In genomic region chr12:121005346-121005815, GRCh38 we compare ENCODE assay signal across 9 cellular contexts. TPM values are rescaled to one million over a fixed set of nuclear protein-coding genes. Genes with fewer than 3 reads are reported as not detected.
DNase-seq lines count a peak whose midpoint lies in the region; ATAC-seq and TF ChIP-seq lines count a peak whose summit lies in the region.
"Had no signal": no experiment of that assay in that cellular context is flagged by ENCODE, and none has a peak within 500 bp of the region (broad histone marks: within the 10 kb centered on the region; RNA-seq: fewer than 3 reads in every experiment).

No MANE protein-coding gene starts in this region.

- ATAC-seq in CD4-positive, alpha-beta T cell (ENCODE audit: poor library complexity) = peak; percentile 66
- peak; percentile 73 for ATAC-seq in stimulated activated naive CD8-positive, alpha-beta T cell treated with anti-CD3 and anti-CD28 coated beads, Interleukin-15, amount 100 ng/mL, for 72 hours
- ATAC-seq in GM19452 (IDR thresholded peaks at IDR 0.05; ENCODE audit: unreplicated experiment) = no peak

- no peak overlapping the region for H3K27ac Mint-ChIP-seq in CD4-positive, alpha-beta T cell
- peak overlapping the region in 1 of 2 donors; percentile 92 for H3K27ac Mint-ChIP-seq in stimulated activated naive CD8-positive, alpha-beta T cell treated with anti-CD3 and anti-CD28 coated beads, Interleukin-15, amount 100 ng/mL, for 72 hours
- H3K27ac Mint-ChIP-seq: IgD-negative memory B cell had no signal

- H3K4me3 Mint-ChIP-seq in CD4-positive, alpha-beta T cell = no peak overlapping the region
- no peak overlapping the region for H3K4me3 Mint-ChIP-seq in stimulated activated naive CD8-positive, alpha-beta T cell treated with anti-CD3 and anti-CD28 coated beads, Interleukin-15, amount 100 ng/mL, for 72 hours
- H3K4me3 Mint-ChIP-seq: IgD-negative memory B cell had no signal

- H3K27me3 Mint-ChIP-seq in CD4-positive, alpha-beta T cell = no peaks in the 10 kb centered on the region
- H3K27me3 Mint-ChIP-seq in stimulated activated naive CD8-positive, alpha-beta T cell treated with anti-CD3 and anti-CD28 coated beads, Interleukin-15, amount 100 ng/mL, for 72 hours = no peaks in the 10 kb centered on the region
- H3K27me3 Mint-ChIP-seq: IgD-negative memory B cell had no signal

- no peaks in the 10 kb centered on the region for H3K9me3 Mint-ChIP-seq in CD4-positive, alpha-beta T cell
- no peaks in the 10 kb centered on the region for H3K9me3 Mint-ChIP-seq in stimulated activated naive CD8-positive, alpha-beta T cell treated with anti-CD3 and anti-CD28 coated beads, Interleukin-15, amount 100 ng/mL, for 72 hours
- H3K9me3 Mint-ChIP-seq: IgD-negative memory B cell had no signal

- H3K36me3 ChIP-seq in liver (ENCODE audit: control insufficient read depth in 4 of 4, insufficient read depth in 3 of 4, low read depth in 1 of 4, low read length in 3 of 4) = peaks cover 2 to 29% (median 15%) of the 10 kb centered on the region in 4 donors

- H3K4me1 ChIP-seq in liver (ENCODE audit: control insufficient read depth in 4 of 4, insufficient read depth in 4 of 4, low read length in 3 of 4) = peaks cover 0 to 6% (median 2%) of the 10 kb centered on the region in 4 donors

- no peak overlapping the region for H3K9ac ChIP-seq in liver (ENCODE audit: low read depth in 1 of 2, low read length in 2 of 2)

- H3K27ac ChIP-seq in CD4-positive, alpha-beta T cell (ENCODE audit: low read depth, low read length) = no peak overlapping the region
- no peak overlapping the region; the same call in 1 of the 2 replicates for H3K27ac ChIP-seq in RWPE1
- H3K27ac ChIP-seq in liver (ENCODE audit: low read depth in 1 of 2, low read length in 2 of 2) = no peak overlapping the region

- H3K36me3 Mint-ChIP-seq in CD4-positive, alpha-beta T cell (ENCODE audit: low read depth) = peaks cover 74% of the 10 kb centered on the region

- DNase-seq in CD4-positive, alpha-beta T cell = peak in 8 of 10 experiments; percentile 12 to 49 (median 26)
- DNase-seq in HEK293T (ENCODE audit: extremely low spot score) = peak; percentile 74
- DNase-seq in RWPE1 (ENCODE audit: low spot score) = no peak
- DNase-seq in amniotic epithelial cell (ENCODE audit: low read depth) = peak; percentile 56
- peak; percentile 62 to 66 for DNase-seq in stimulated activated naive CD8-positive, alpha-beta T cell treated with anti-CD3 and anti-CD28 coated beads, Interleukin-15, amount 100 ng/mL, for 72 hours
- DNase-seq in HK-2 (ENCODE audit: unreplicated experiment) = no peak

- WGBS in liver = 65% methylated on average over 9 of the region's 9 CpGs

- CTCF ChIA-PET in CD4-positive, alpha-beta T cell (lab: Charles Lee) = interaction anchor here (1.0 to 2.6 kb wide), 3 partner anchors 55 to 97 kb away, joined by 3 to 12 read pairs (median 9); no protein-coding TSS in a partner anchor
- CTCF ChIA-PET in HEK293T (lab: Yijun Ruan, JAX) (interaction anchor here (0.6 to 1.7 kb wide), 8 partner anchors 14 to 424 kb away, joined by 3 to 7 read pairs (median 4); partner anchors contain the start of genes HNF1A and POP5), RWPE1 (lab: Yijun Ruan, JAX) (interaction anchor here (0.5 to 0.8 kb wide), 3 partner anchors 30 to 241 kb away, joined by 3 to 6 read pairs (median 3); no protein-coding TSS in a partner anchor)

- H3K27me3 ChIP-seq in CD4-positive, alpha-beta T cell (ENCODE audit: control insufficient read depth, insufficient read depth, low read length) = no peaks in the 10 kb centered on the region
- H3K27me3 ChIP-seq in liver (ENCODE audit: control insufficient read depth in 4 of 4, insufficient read depth in 4 of 4, low read length in 3 of 4) = no peaks in the 10 kb centered on the region

- intact Hi-C loops in CD4-positive, alpha-beta T cell (cut with DNase I, micrococcal nuclease) = loop anchor here in 1 of 2 experiments (5.0 kb wide), 1 partner anchor 107 kb away; no protein-coding TSS in a partner anchor

- H3K4me1 Mint-ChIP-seq in CD4-positive, alpha-beta T cell (ENCODE audit: low read depth) = no peaks in the 10 kb centered on the region
- peaks cover 14% of the 10 kb centered on the region for H3K4me1 Mint-ChIP-seq in stimulated activated naive CD8-positive, alpha-beta T cell treated with anti-CD3 and anti-CD28 coated beads, Interleukin-15, amount 100 ng/mL, for 72 hours

- no peak overlapping the region for H3K4me3 ChIP-seq in liver (ENCODE audit: low read depth in 1 of 3, low read length in 3 of 3)

- peak; percentile 27 for TF ChIP-seq CTCF in CD4-positive, alpha-beta T cell (IDR thresholded peaks at IDR 0.05)
- peak; percentile 43 for TF ChIP-seq CTCF in RWPE1 (conservative IDR thresholded peaks at IDR 0.05; ENCODE audit: low read depth)
- TF ChIP-seq CTCF in liver (IDR thresholded peaks at IDR 0.05; ENCODE audit: low read depth, low read length, missing input control) = peak; percentile 62

- peak; percentile 64 to 86 for TF ChIP-seq RAD21 in liver (IDR thresholded peaks at IDR 0.05)

- H3K9me3 ChIP-seq in CD4-positive, alpha-beta T cell (ENCODE audit: control insufficient read depth, low read length) = no peaks in the 10 kb centered on the region
- H3K9me3 ChIP-seq in liver (ENCODE audit: control insufficient read depth in 4 of 4, low read length in 3 of 4) = no peaks in the 10 kb centered on the region

- POLR2A ChIA-PET in CD4-positive, alpha-beta T cell (lab: Charles Lee) = no interaction called here
- POLR2A ChIA-PET in HEK293T (lab: Yijun Ruan, JAX) (interaction anchor here (1.0 kb wide), 2 partner anchors 8 to 12 kb away, joined by 3 read pairs; no protein-coding TSS in a partner anchor), RWPE1 (lab: Yijun Ruan, JAX; ENCODE audit: low non-redundant PET) (no interaction called here)

TF ChIP-seq in HEK293T, 16 proteins besides CTCF, POLR2A, EP300 and RAD21:
- TF ChIP-seq SUZ12 (IDR thresholded peaks at IDR 0.05) = no peak
- no peak for TF ChIP-seq FOXM1 (IDR thresholded peaks at IDR 0.05; ENCODE audit: borderline replicate concordance)
- no peak for TF ChIP-seq ELF4 (IDR thresholded peaks at IDR 0.05)
- no peak for TF ChIP-seq L3MBTL2 (conservative IDR thresholded peaks at IDR 0.05)
- no peak for TF ChIP-seq ARNT (IDR thresholded peaks at IDR 0.05)
- no peak for TF ChIP-seq ZNF384 (IDR thresholded peaks at IDR 0.05)
- no peak for TF ChIP-seq CTBP1 (IDR thresholded peaks at IDR 0.05; ENCODE audit: borderline replicate concordance)
- TF ChIP-seq LEF1 (IDR thresholded peaks at IDR 0.05; ENCODE audit: borderline replicate concordance) = no peak
- TF ChIP-seq SP1 (IDR thresholded peaks at IDR 0.05) = no peak
- TF ChIP-seq NFRKB (IDR thresholded peaks at IDR 0.05) = no peak
- no peak for TF ChIP-seq PKNOX1 (IDR thresholded peaks at IDR 0.05)

TF ChIP-seq in liver, 16 proteins besides CTCF, POLR2A, EP300 and RAD21:
- peak in 1 of 2 donors; percentile 38 for TF ChIP-seq HNF4A (conservative IDR thresholded peaks at IDR 0.05)
- peak in 1 of 2 donors; percentile 33 for TF ChIP-seq RXRA (IDR thresholded peaks at IDR 0.05)
- TF ChIP-seq EGR1 (IDR thresholded peaks at IDR 0.05; ENCODE audit: low read depth in 2 of 2) = no peak

RNA-seq across cellular contexts. Expression of gene C12orf43, which starts 10.9 kb away (rescaled TPM):
- 10 to 100 TPM; 14.4 to 15.8 TPM for total RNA-seq in CD4-positive, alpha-beta T cell
- 1 to 10 TPM; 6.8 to 7.3 TPM for total RNA-seq in liver
- polyA plus RNA-seq in liver = 1 to 10 TPM; 7.8 to 8.2 TPM

RNA-seq across cellular contexts. Expression of gene HNF1A, which starts 27.0 kb away (rescaled TPM):
- not detected for total RNA-seq in CD4-positive, alpha-beta T cell
- total RNA-seq in liver = 10 to 100 TPM in 1 of 2 donors, 1 to 10 TPM in 1; 8.3 to 12.8 TPM
- 10 to 100 TPM in 1 of 2 donors, 1 to 10 TPM in 1; 8.2 to 19.8 TPM for polyA plus RNA-seq in liver
- polyA plus RNA-seq: IgD-negative memory B cell had no signal

RNA-seq across cellular contexts. Expression of gene OASL, which starts 33.7 kb away (rescaled TPM):
- 10 to 100 TPM; 33.0 to 34.7 TPM for total RNA-seq in CD4-positive, alpha-beta T cell
- 1 to 10 TPM in 1 of 2 donors, under 1 TPM in 1; 0.89 to 2.5 TPM for total RNA-seq in liver
- 1 to 10 TPM; 3.7 to 4.5 TPM for polyA plus RNA-seq in liver

Comparison
In these comparisons a context has a peak if more than half of its experiments do, and no peak if none do; other contexts are left out.
1. DNase-seq: peak in CD4-positive, alpha-beta T cell (8 of 10), HEK293T (single experiment), amniotic epithelial cell (single experiment) and stimulated activated naive CD8-positive, alpha-beta T cell treated with anti-CD3 and anti-CD28 coated beads, Interleukin-15, amount 100 ng/mL, for 72 hours (2 of 2); none in RWPE1 (single experiment) and HK-2 (single experiment).
2. RNA of gene HNF1A, which starts 27.0 kb away (total RNA-seq): 8.3 to 12.8 TPM in liver; not detected in CD4-positive, alpha-beta T cell; every median in the first group is over 4 times any median in the second.
3. RNA of gene OASL, which starts 33.7 kb away (total RNA-seq): 33.0 to 34.7 TPM in CD4-positive, alpha-beta T cell; 0.89 to 2.5 TPM in liver; every median in the first group is over 4 times any median in the second.
4. Peak in every context shown above with its lines, with median percentiles within 50 percentile points of each other: CTCF ChIP-seq.